Comparison of ENCODE assay signal across 9 cellular contexts in genomic region chr18:79404567-79404910, GRCh38. TPM values are rescaled to one million over a fixed set of nuclear protein-coding genes. Genes with fewer than 3 reads are reported as not detected.
DNase-seq lines count a peak whose midpoint lies in the region; ATAC-seq and TF ChIP-seq lines count a peak whose summit lies in the region.
"Had no signal": no experiment of that assay in that cellular context is flagged by ENCODE, and none has a peak within 500 bp of the region (broad histone marks: within the 10 kb centered on the region; RNA-seq: fewer than 3 reads in every experiment).

No MANE protein-coding gene starts in this region.

- no peak for ATAC-seq in left colon
- no peak for ATAC-seq in HG03354 (IDR thresholded peaks at IDR 0.05; ENCODE audit: poor library complexity, severe bottlenecking, unreplicated experiment)
- no peak for ATAC-seq in GM18861 (IDR thresholded peaks at IDR 0.05; ENCODE audit: unreplicated experiment)
- ATAC-seq: HCT116 had no signal

- H3K4me3 ChIP-seq in left ventricle myocardium inferior (no peak overlapping the region), thymus (ENCODE audit: low read length) (no peak overlapping the region)

- H3K9me3 ChIP-seq in left ventricle myocardium inferior (replicated peaks), result no peaks in the 10 kb centered on the region
- no peaks in the 10 kb centered on the region for H3K9me3 ChIP-seq in thymus (ENCODE audit: control insufficient read depth)

- 91% methylated on average over 12 of the region's 12 CpGs for WGBS in thymus

- TF ChIP-seq CTCF in left ventricle myocardium inferior (IDR thresholded peaks at IDR 0.05; ENCODE audit: borderline replicate concordance), result no peak

- H3K36me3 ChIP-seq in left ventricle myocardium inferior (no peaks in the 10 kb centered on the region), thymus (ENCODE audit: control insufficient read depth, insufficient read depth) (no peaks in the 10 kb centered on the region)

- H3K27me3 ChIP-seq in left ventricle myocardium inferior (ENCODE audit: low read depth) (no peaks in the 10 kb centered on the region), thymus (ENCODE audit: control insufficient read depth, insufficient read depth) (no peaks in the 10 kb centered on the region)

- H3K4me1 ChIP-seq in left ventricle myocardium inferior (peaks cover 55% of the 10 kb centered on the region), thymus (ENCODE audit: control insufficient read depth, insufficient read depth, low read length) (peaks cover 23% of the 10 kb centered on the region)

- peak; percentile 57 for DNase-seq in activated T-cell treated with anti-CD3 and anti-CD28 coated beads, Interleukin-2, amount 50 U/mL, for 1 hour
- DNase-seq in activated T-cell treated with anti-CD3 and anti-CD28 coated beads for 4 hours, result no peak
- peak; percentile 47 to 56 for DNase-seq in activated CD4-positive, alpha-beta T cell treated with anti-CD3 and anti-CD28 coated beads, Interleukin-2, amount 50 U/mL, for 48 hours
- peak; percentile 15 for DNase-seq in left ventricle myocardium inferior
- no peak for DNase-seq in left colon

- intact Hi-C loops in left ventricle myocardium inferior (cut with micrococcal nuclease), result no loop called here
- intact Hi-C loops in left colon (cut with DNase I, micrococcal nuclease), result no loop called here

- H3K27ac ChIP-seq in left ventricle myocardium inferior (replicated peaks) (peak overlapping the region; percentile 81), thymus (ENCODE audit: low read depth) (peak overlapping the region; percentile 54)

RNA-seq across cellular contexts. Expression of gene NFATC1, which starts 8.8 kb away (rescaled TPM):
- 18.3 TPM for total RNA-seq in left ventricle myocardium inferior
- 23.8 TPM for polyA plus RNA-seq in thymus
- total RNA-seq in left colon, result 1 to 10 TPM; 2.9 to 4.4 TPM

Comparison
In these comparisons a context has a peak if more than half of its experiments do, and no peak if none do; other contexts are left out.
1. DNase-seq: peak in activated T-cell treated with anti-CD3 and anti-CD28 coated beads, Interleukin-2, amount 50 U/mL, for 1 hour (single experiment), activated CD4-positive, alpha-beta T cell treated with anti-CD3 and anti-CD28 coated beads, Interleukin-2, amount 50 U/mL, for 48 hours (2 of 2) and left ventricle myocardium inferior (single experiment); none in activated T-cell treated with anti-CD3 and anti-CD28 coated beads for 4 hours (single experiment) and left colon (0 of 2).